Comparison of ENCODE assay signal across 11 cellular contexts in genomic region chr19:51948979-51949378, GRCh38. TPM values are rescaled to one million over a fixed set of nuclear protein-coding genes. Genes with fewer than 3 reads are reported as not detected.
A peak's percentile ranks its signal among the peaks of the same experiment; 100 is the strongest.
DNase-seq lines count a peak whose midpoint lies in the region; ATAC-seq, FAIRE-seq and TF ChIP-seq lines count a peak whose summit lies in the region.
"Had no signal": no experiment of that assay in that cellular context is flagged by ENCODE, and none has a peak within 500 bp of the region (broad histone marks: within the 10 kb centered on the region; RNA-seq: fewer than 3 reads in every experiment).

No MANE protein-coding gene starts in this region.

- no peak for FAIRE-seq in GM12891 (lab: Jason Lieb, UNC)

- H2AFZ ChIP-seq in ACC112 (ENCODE audit: low read length, unreplicated experiment): peak overlapping the region; percentile 50

- H3K9me3 Mint-ChIP-seq in stimulated activated memory B cell treated with anti-CD40 and anti-IgM and Interleukin-4, amounts not matched to agents 10 μg/mL and 1 μg/mL and 100 μg/mL, for 72 hours: peaks cover 42% of the 10 kb centered on the region

- H3K79me2 ChIP-seq in ACC112 (ENCODE audit: control insufficient read depth, insufficient read depth, low read length, unreplicated experiment): no peaks in the 10 kb centered on the region

- no peak for ATAC-seq in stimulated activated memory B cell treated with anti-CD40 and anti-IgM and Interleukin-4, amounts not matched to agents 10 μg/mL and 1 μg/mL and 100 μg/mL, for 72 hours

- H3K4me3 ChIP-seq in ACC112 (ENCODE audit: low read depth, low read length): peak overlapping the region; percentile 64
- H3K4me3 ChIP-seq: BLaER1 had no signal

- no peaks in the 10 kb centered on the region for H3K27me3 Mint-ChIP-seq in stimulated activated memory B cell treated with anti-CD40 and anti-IgM and Interleukin-4, amounts not matched to agents 10 μg/mL and 1 μg/mL and 100 μg/mL, for 72 hours

- H3K4me1 ChIP-seq in ACC112 (ENCODE audit: control insufficient read depth, insufficient read depth, low read length, unreplicated experiment): no peaks in the 10 kb centered on the region
- H3K4me1 ChIP-seq: BLaER1 had no signal

- peaks cover 49% of the 10 kb centered on the region for H3K36me3 Mint-ChIP-seq in stimulated activated memory B cell treated with anti-CD40 and anti-IgM and Interleukin-4, amounts not matched to agents 10 μg/mL and 1 μg/mL and 100 μg/mL, for 72 hours

- no peak for TF ChIP-seq POLR2A in GM12891 (IDR thresholded peaks at IDR 0.05; ENCODE audit: low read depth, low read length)

- no peaks in the 10 kb centered on the region for H3K4me1 Mint-ChIP-seq in stimulated activated memory B cell treated with anti-CD40 and anti-IgM and Interleukin-4, amounts not matched to agents 10 μg/mL and 1 μg/mL and 100 μg/mL, for 72 hours

- no peaks in the 10 kb centered on the region for H3K27me3 ChIP-seq in ACC112 (ENCODE audit: insufficient read depth, low read length)
- H3K27me3 ChIP-seq: BLaER1 had no signal

- H3K27ac Mint-ChIP-seq in stimulated activated memory B cell treated with anti-CD40 and anti-IgM and Interleukin-4, amounts not matched to agents 10 μg/mL and 1 μg/mL and 100 μg/mL, for 72 hours: no peak overlapping the region

- H3K4me3 Mint-ChIP-seq in stimulated activated memory B cell treated with anti-CD40 and anti-IgM and Interleukin-4, amounts not matched to agents 10 μg/mL and 1 μg/mL and 100 μg/mL, for 72 hours: no peak overlapping the region

- DNase-seq in anterior cingulate cortex (lab: John Stamatoyannopoulos, UW): peak in 34 of 58 donors; percentile 0 to 63 (median 10)
- peak in 32 of 51 donors; percentile 2 to 68 (median 24) for DNase-seq in hypothalamus (lab: John Stamatoyannopoulos, UW)
- DNase-seq in GM12891 (ENCODE audit: insufficient read length, low spot score): no peak
- no peak for DNase-seq in NCI-H2196 (lab: John Stamatoyannopoulos, UW; ENCODE audit: unreplicated experiment)
- DNase-seq: activated T-cell treated with anti-CD3 and anti-CD28 coated beads for 4 hours, cortex of kidney, NCI-H82, T-helper 2 cell had no signal

- H3K36me3 ChIP-seq in ACC112 (ENCODE audit: insufficient read depth, low read length): peaks cover 20% of the 10 kb centered on the region

- no peak overlapping the region for H3K27ac ChIP-seq in ACC112 (ENCODE audit: low read depth, low read length)
- H3K27ac ChIP-seq: BLaER1 had no signal

TF ChIP-seq in GM12891, 5 proteins besides CTCF, POLR2A, EP300 and RAD21:
- TF ChIP-seq TAF1 (IDR thresholded peaks at IDR 0.05; ENCODE audit: low read depth, low read length) (no peak), PAX5 (IDR thresholded peaks at IDR 0.05; ENCODE audit: insufficient read depth, low read length, severe bottlenecking) (no peak), SPI1 (IDR thresholded peaks at IDR 0.05; ENCODE audit: low read depth, low read length) (no peak), POU2F2 (IDR thresholded peaks at IDR 0.05; ENCODE audit: low read depth, low read length) (no peak), POLR2AphosphoS5 (IDR thresholded peaks at IDR 0.05; ENCODE audit: low read depth, low read length) (no peak)

RNA-seq across cellular contexts. Expression of gene ZNF613, which starts 21.7 kb away (rescaled TPM):
- 2.3 TPM for polyA plus RNA-seq in GM12891 (2012; ENCODE audit: low read depth, missing spikeins)

RNA-seq across cellular contexts. Expression of gene ZNF350, which starts 37.7 kb away (rescaled TPM):
- polyA plus RNA-seq in GM12891 (2012; ENCODE audit: low read depth, missing spikeins): 8.2 TPM

RNA-seq across cellular contexts. Expression of gene ZNF649, which starts 44.2 kb away (rescaled TPM):
- 3.2 TPM for polyA plus RNA-seq in GM12891 (2012; ENCODE audit: low read depth, missing spikeins)

RNA-seq across cellular contexts. Expression of gene ZNF615, which starts 59.0 kb away (rescaled TPM):
- 1.9 TPM for polyA plus RNA-seq in GM12891 (2012; ENCODE audit: low read depth, missing spikeins)

Comparison
In these comparisons a context has a peak if more than half of its experiments do, and no peak if none do; other contexts are left out.
1. DNase-seq: peak in anterior cingulate cortex (34 of 58) and hypothalamus (32 of 51); none in GM12891 (single experiment) and NCI-H2196 (single experiment).